13 cellular contexts compared by ENCODE assay signal in the genomic region with DNA sequence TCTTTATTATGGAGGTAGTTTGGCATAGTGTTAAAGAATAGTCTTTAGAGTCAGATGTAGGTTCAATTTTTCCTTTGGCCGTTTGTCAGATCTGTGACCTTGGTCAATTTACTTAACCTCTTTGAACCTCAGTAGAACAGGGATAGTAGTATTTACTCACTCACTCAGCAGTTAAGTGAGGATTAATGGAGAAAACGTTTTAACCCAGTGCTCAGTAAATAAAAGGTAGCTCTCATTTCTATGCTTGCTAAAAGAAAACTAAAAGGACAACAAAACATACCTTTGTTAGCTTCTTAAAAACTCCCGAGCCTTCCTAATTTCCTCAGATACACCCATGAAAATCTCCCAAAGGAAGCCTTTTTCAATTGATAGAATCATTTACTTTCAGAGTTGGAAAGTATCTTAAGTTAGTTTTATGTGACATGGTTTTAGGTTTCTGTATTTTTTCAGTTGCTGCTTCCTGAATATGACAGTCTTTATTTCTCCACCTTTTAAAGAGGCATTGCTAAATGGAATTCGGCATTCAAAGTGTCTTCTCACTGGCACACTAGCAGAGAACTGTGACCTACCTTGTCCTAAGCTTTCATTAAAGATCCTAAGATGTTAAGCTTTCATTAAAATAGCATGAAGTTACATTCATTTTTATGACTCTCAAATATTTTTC. TPM values are rescaled to one million over a fixed set of nuclear protein-coding genes. Genes with fewer than 3 reads are reported as not detected.
DNase-seq lines count a peak whose midpoint lies in the region; ATAC-seq and TF ChIP-seq lines count a peak whose summit lies in the region.
"Had no signal": no experiment of that assay in that cellular context is flagged by ENCODE, and none has a peak within 500 bp of the region (broad histone marks: within the 10 kb centered on the region; RNA-seq: fewer than 3 reads in every experiment).

No MANE protein-coding gene starts in this region.

- 24 to 30% methylated on average over 4 of the region's 4 CpGs for WGBS in thyroid gland, 2 donors

- H3K36me3 ChIP-seq in PC-3 (ENCODE audit: low read depth, low read length): no peaks in the 10 kb centered on the region
- H3K36me3 ChIP-seq in thyroid gland: no peaks in the 10 kb centered on the region

- H3K4me1 ChIP-seq in PC-3 (ENCODE audit: insufficient read depth, low read length) (peaks cover 31% of the 10 kb centered on the region), thyroid gland (peaks cover 8 to 35% of the 10 kb centered on the region in 2 donors)

- peaks cover 4% of the 10 kb centered on the region for H3K36me3 Mint-ChIP-seq in activated CD4-positive, alpha-beta T cell treated with anti-CD3 and anti-CD28 coated beads, Interleukin-2, amount 10 ng/mL, durations not matched to agents 24 days and 14 days (ENCODE audit: low read depth)

- no peaks in the 10 kb centered on the region for H3K9me3 Mint-ChIP-seq in activated CD4-positive, alpha-beta T cell treated with anti-CD3 and anti-CD28 coated beads, Interleukin-2, amount 10 ng/mL, durations not matched to agents 24 days and 14 days

- H3K4me1 Mint-ChIP-seq in activated CD4-positive, alpha-beta T cell treated with anti-CD3 and anti-CD28 coated beads, Interleukin-2, amount 10 ng/mL, durations not matched to agents 24 days and 14 days: peaks cover 19% of the 10 kb centered on the region

- DNase-seq in activated CD4-positive, alpha-beta T cell treated with anti-CD3 and anti-CD28 coated beads, Interleukin-2, amount 10 ng/mL, durations not matched to agents 24 days and 14 days: no peak
- no peak for DNase-seq in activated CD4-positive, alpha-beta T cell treated with anti-CD3 and anti-CD28 coated beads, Interleukin-2, amount 50 U/mL, for 4 hours
- DNase-seq in PC-3: no peak
- DNase-seq in left lobe of liver (ENCODE audit: low spot score): no peak
- no peak for DNase-seq in thyroid gland
- no peak for DNase-seq in NCI-H187 (lab: John Stamatoyannopoulos, UW)
- DNase-seq in GM13976 (ENCODE audit: low spot score): no peak
- no peak for DNase-seq in NCI-H1436 treated with DMSO at 0.1 percent for 48 hours (lab: John Stamatoyannopoulos, UW)
- DNase-seq: activated T-cell treated with anti-CD3 and anti-CD28 coated beads, Interleukin-2, amount 50 U/mL, for 48 hours; foreskin fibroblast; NCI-H2171 had no signal

- POLR2A ChIA-PET in PC-3 (lab: Charles Lee; ENCODE audit: unreplicated experiment): interaction anchor here (0.6 kb wide), 3 partner anchors 23 to 1156 kb away, joined by 3 to 9 read pairs (median 6); no protein-coding TSS in a partner anchor

- peak overlapping the region; percentile 16; the same call in 1 of the 2 replicates for H3K4me3 ChIP-seq in PC-3 (ENCODE audit: low read length)
- H3K4me3 ChIP-seq in thyroid gland (replicated peaks in 1 of 3): no peak overlapping the region

- H3K9ac ChIP-seq in PC-3 (ENCODE audit: low read length): no peak overlapping the region

- no peak for TF ChIP-seq POLR2A in thyroid gland (IDR thresholded peaks at IDR 0.05)

- H3K4me3 Mint-ChIP-seq in activated CD4-positive, alpha-beta T cell treated with anti-CD3 and anti-CD28 coated beads, Interleukin-2, amount 10 ng/mL, durations not matched to agents 24 days and 14 days: peak overlapping the region; percentile 4
- H3K4me3 Mint-ChIP-seq: WTC11 had no signal

- CTCF ChIA-PET in PC-3 (lab: Charles Lee): interaction anchor here (0.6 kb wide), 1 partner anchor 371 kb away, joined by 3 read pairs; no protein-coding TSS in a partner anchor

- peaks cover 98% of the 10 kb centered on the region for H3K79me2 ChIP-seq in PC-3 (ENCODE audit: low read length)

- H3K27me3 ChIP-seq in PC-3 (ENCODE audit: low read length) (no peaks in the 10 kb centered on the region), thyroid gland (no peaks in the 10 kb centered on the region)

- TF ChIP-seq CTCF in PC-3 (conservative IDR thresholded peaks at IDR 0.05; ENCODE audit: low read depth, low read length) (no peak), thyroid gland (IDR thresholded peaks at IDR 0.05) (no peak), GM13976 (IDR thresholded peaks at IDR 0.05; ENCODE audit: borderline replicate concordance, control extremely low read depth, extremely low read depth, insufficient read depth, missing control alignments) (no peak)

- no peaks in the 10 kb centered on the region for H3F3A ChIP-seq in PC-3 (ENCODE audit: low read length, unreplicated experiment)

- intact Hi-C loops in activated CD4-positive, alpha-beta T cell treated with anti-CD3 and anti-CD28 coated beads, Interleukin-2, amount 10 ng/mL, durations not matched to agents 24 days and 14 days (cut with micrococcal nuclease): no loop called here
- intact Hi-C loops in PC-3 (cut with micrococcal nuclease): no loop called here
- intact Hi-C loops in thyroid gland (cut with DNase I): no loop called here

- H3K27me3 Mint-ChIP-seq in activated CD4-positive, alpha-beta T cell treated with anti-CD3 and anti-CD28 coated beads, Interleukin-2, amount 10 ng/mL, durations not matched to agents 24 days and 14 days: no peaks in the 10 kb centered on the region

- H3K27ac ChIP-seq in PC-3 (ENCODE audit: low read length): 0 out of 2 replicates have a peak overlapping the region, but pooled peaks have one; percentile 8
- peak overlapping the region in 2 of 3 donors; percentile 7 to 31 for H3K27ac ChIP-seq in thyroid gland

- H4K20me1 ChIP-seq in PC-3 (ENCODE audit: low read length): peaks cover 23% of the 10 kb centered on the region

- in situ Hi-C loops in GM13976 (cut with MboI; ENCODE audit: low sequenced_read_pairs, unreplicated experiment): no loop called here

- peak overlapping the region; percentile 55 for H3K4me2 ChIP-seq in PC-3 (ENCODE audit: low read length)

- H3K9me3 ChIP-seq in PC-3 (ENCODE audit: low read length): no peaks in the 10 kb centered on the region
- no peaks in the 10 kb centered on the region for H3K9me3 ChIP-seq in thyroid gland

- no peaks in the 10 kb centered on the region for H3K9me2 ChIP-seq in PC-3 (replicated peaks; ENCODE audit: low read length)

- ATAC-seq in PC-3 (peak; percentile 40; the same call in 1 of the 2 replicates), left lobe of liver (peak; percentile 81)
- ATAC-seq: Right ventricle myocardium inferior, WTC11 had no signal

- H2AFZ ChIP-seq in PC-3 (ENCODE audit: low read length): peak overlapping the region; percentile 41

- H3K27ac Mint-ChIP-seq in activated CD4-positive, alpha-beta T cell treated with anti-CD3 and anti-CD28 coated beads, Interleukin-2, amount 10 ng/mL, durations not matched to agents 24 days and 14 days: no peak overlapping the region
- H3K27ac Mint-ChIP-seq: WTC11 had no signal

- no TSS peak for BruUV-seq in PC-3 (replicated peaks; lab: Mats Ljungman, UMichigan)

RNA-seq across cellular contexts. Expression of gene ABCD3, which starts 7.8 kb away (rescaled TPM):
- total RNA-seq in activated CD4-positive, alpha-beta T cell treated with anti-CD3 and anti-CD28 coated beads, Interleukin-2, amount 10 ng/mL, durations not matched to agents 24 days and 14 days: 29.9 and 31.1 TPM in 2 replicates
- total RNA-seq in PC-3 (2014; rRNA removed): 31.7 and 36.3 TPM in 2 replicates
- total RNA-seq in left lobe of liver: 60.8 TPM
- 10 to 100 TPM; 45.3 to 52.1 (median 49.2) TPM for total RNA-seq in thyroid gland
